In genomic region chr10:114073787-114074186, GRCh38 we compare ENCODE assay signal across 13 cellular contexts. TPM values are rescaled to one million over a fixed set of nuclear protein-coding genes. Genes with fewer than 3 reads are reported as not detected.
DNase-seq lines count a peak whose midpoint lies in the region; ATAC-seq and TF ChIP-seq lines count a peak whose summit lies in the region.
"Had no signal": no experiment of that assay in that cellular context is flagged by ENCODE, and none has a peak within 500 bp of the region (broad histone marks: within the 10 kb centered on the region; RNA-seq: fewer than 3 reads in every experiment).

No MANE protein-coding gene starts in this region.

- H3K4me3 ChIP-seq in Peyer's patch (no peak overlapping the region), spleen (no peak overlapping the region)

- DNase-seq in activated effector memory CD4-positive, alpha-beta T cell treated with Interleukin-2 at 50 U/mL for 16 hours, result peak; percentile 6
- DNase-seq in activated effector memory CD4-positive, alpha-beta T cell treated with anti-CD3 and anti-CD28 coated beads, Interleukin-2, amount 50 U/mL, for 16 hours, result no peak
- DNase-seq in Peyer's patch (peak in 2 of 3 donors; percentile 30 to 65), spleen (peak; percentile 81), midbrain (lab: John Stamatoyannopoulos, UW) (no peak), NCI-H1417 treated with DMSO at 0.1 percent for 48 hours (lab: John Stamatoyannopoulos, UW) (no peak)
- DNase-seq: activated T-cell treated with anti-CD3 and anti-CD28 coated beads, Interleukin-2, amount 50 U/mL, for 1 hour; NCI-H526 treated with DMSO at 0.1 percent for 48 hours; nucleus accumbens; stimulated activated CD4-positive, alpha-beta T cell treated with anti-CD3 and anti-CD28 coated beads, Interleukin-1b, Interleukin-23, amount 100 ng/mL, for 48 hours; SW 1271 had no signal

- 19 to 43% (median 25%) methylated on average over 8 of the region's 8 CpGs for WGBS in spleen, 5 donors

- H3K36me3 ChIP-seq in Peyer's patch (no peaks in the 10 kb centered on the region), spleen (no peaks in the 10 kb centered on the region)

- TF ChIP-seq POLR2A in Peyer's patch (IDR thresholded peaks at IDR 0.05) (no peak), spleen (IDR thresholded peaks at IDR 0.05) (no peak)

- H3K27me3 ChIP-seq in Peyer's patch, result no peaks in the 10 kb centered on the region
- no peaks in the 10 kb centered on the region for H3K27me3 ChIP-seq in spleen (replicated peaks in 1 of 7)

- peak; percentile 56 for ATAC-seq in HG02759 (IDR thresholded peaks at IDR 0.05; ENCODE audit: unreplicated experiment)
- no peak for ATAC-seq in GM21515 (IDR thresholded peaks at IDR 0.05; ENCODE audit: unreplicated experiment)

- intact Hi-C loops in spleen (cut with DNase I; ENCODE audit: low total_unique reads), result no loop called here

- H3K27ac ChIP-seq in Peyer's patch, result no peak overlapping the region
- H3K27ac ChIP-seq in spleen, result no peak overlapping the region

- no peaks in the 10 kb centered on the region for H3K9me3 ChIP-seq in Peyer's patch
- no peaks in the 10 kb centered on the region for H3K9me3 ChIP-seq in spleen

- no peaks in the 10 kb centered on the region for H3K4me1 ChIP-seq in Peyer's patch
- H3K4me1 ChIP-seq in spleen, result peaks cover 0 to 40% (median 12%) of the 10 kb centered on the region in 6 donors

- TF ChIP-seq CTCF in Peyer's patch (IDR thresholded peaks at IDR 0.05) (no peak), spleen (IDR thresholded peaks at IDR 0.05 in 8 of 11, conservative IDR thresholded peaks at IDR 0.05 in 3 of 11) (no peak)

RNA-seq across cellular contexts. Expression of gene ADRB1, which starts 30.1 kb away (rescaled TPM):
- total RNA-seq in Peyer's patch (1 to 10 TPM in 3 of 4 donors, not detected in 1; 3.1 to 8.0 (median 4.6) TPM), spleen (1 to 10 TPM; 1.5 to 4.8 (median 3.0) TPM)
- polyA plus RNA-seq in spleen, result under 1 TPM; 0.47 to 0.83 (median 0.50) TPM

Comparison
In these comparisons a context has a peak if more than half of its experiments do, and no peak if none do; other contexts are left out.
1. DNase-seq: peak in activated effector memory CD4-positive, alpha-beta T cell treated with Interleukin-2 at 50 U/mL for 16 hours (single experiment), Peyer's patch (2 of 3) and spleen (single experiment); none in activated effector memory CD4-positive, alpha-beta T cell treated with anti-CD3 and anti-CD28 coated beads, Interleukin-2, amount 50 U/mL, for 16 hours (single experiment), midbrain (single experiment) and NCI-H1417 treated with DMSO at 0.1 percent for 48 hours (single experiment).